Comparison of ENCODE assay signal across 7 cellular contexts in the genomic region with DNA sequence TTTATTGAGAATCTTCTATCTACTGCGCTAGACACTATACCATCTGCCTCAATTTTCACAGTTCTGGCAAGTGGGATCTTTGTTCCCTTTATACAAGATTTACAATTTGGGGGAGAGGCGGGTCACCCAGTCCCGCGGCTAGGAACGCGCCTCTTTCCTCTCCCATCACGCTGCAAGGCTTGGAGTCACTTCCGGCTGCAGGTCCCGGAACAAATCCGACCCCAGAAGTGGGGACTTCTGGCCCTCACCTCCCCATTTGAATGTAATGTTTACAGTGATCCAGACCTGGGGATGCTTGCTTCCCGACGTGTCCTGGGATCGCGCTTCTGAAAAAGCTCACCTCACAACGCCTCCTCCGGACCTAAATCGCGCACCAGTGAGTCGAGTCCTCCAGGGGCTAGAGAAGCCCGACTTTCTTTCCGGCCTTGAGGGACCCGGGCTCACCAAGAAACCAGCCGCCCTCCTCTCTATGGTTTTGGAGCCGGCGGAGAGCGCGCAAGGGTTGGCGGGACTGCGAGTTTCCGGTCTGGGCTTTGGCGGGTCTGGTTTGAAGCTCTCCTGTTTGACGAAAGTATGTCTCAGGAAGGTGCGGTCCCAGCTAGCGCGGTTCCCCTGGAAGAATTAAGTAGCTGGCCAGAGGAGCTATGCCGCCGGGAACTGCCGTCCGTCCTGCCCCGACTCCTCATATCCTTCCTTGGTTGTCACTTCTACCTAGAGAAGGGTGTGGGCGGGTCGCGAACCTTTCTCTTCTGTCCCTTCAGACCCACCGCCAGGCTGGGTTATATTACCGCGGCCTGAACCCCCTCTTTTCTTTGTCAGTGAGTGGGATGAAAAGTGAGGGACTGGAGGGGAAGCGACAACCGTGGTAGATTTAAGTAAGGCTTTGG.
DNase-seq lines count a peak whose midpoint lies in the region; ATAC-seq and TF ChIP-seq lines count a peak whose summit lies in the region.

A gene (minus strand): TSS at position 378 of the 887 bp plus-strand sequence. CDS start 1,212 bp downstream, outside the sequence.

- TF ChIP-seq CTCF in astrocyte of the spinal cord (IDR thresholded peaks at IDR 0.05; ENCODE audit: low read depth, low read length) (no peak), retinal pigment epithelial cell (conservative IDR thresholded peaks at IDR 0.05; ENCODE audit: low read depth, low read length) (peak; percentile 2)

- H3K4me3 ChIP-seq in astrocyte of the spinal cord (ENCODE audit: low read depth, low read length) (peak within 1 kb of the TSS; percentile 89), retinal pigment epithelial cell (ENCODE audit: low read length) (peak within 1 kb of the TSS; percentile 96)

- in situ Hi-C loops in astrocyte of the spinal cord (cut with HindIII; ENCODE audit: low sequenced_read_pairs) = no loop called here

- peak; percentile 96 to 98 for DNase-seq in NCI-H2081 (lab: John Stamatoyannopoulos, UW)
- DNase-seq in T1000 (lab: John Stamatoyannopoulos, UW) = peak; percentile 79
- DNase-seq in astrocyte of the spinal cord (ENCODE audit: low read depth, low spot score) = peak; percentile 98
- peak; percentile 66 to 96 (median 89) for DNase-seq in hypothalamus (lab: John Stamatoyannopoulos, UW)
- DNase-seq in retinal pigment epithelial cell (ENCODE audit: low read depth) = peak; percentile 84

- peak; percentile 74 for ATAC-seq in GM18508 (IDR thresholded peaks at IDR 0.05; ENCODE audit: insufficient read depth, unreplicated experiment)
- ATAC-seq in HG03025 (IDR thresholded peaks at IDR 0.05; ENCODE audit: low FRiP score, unreplicated experiment) = peak; percentile 97

Comparison
In these comparisons a context has a peak if more than half of its experiments do, and no peak if none do; other contexts are left out.
1. Peak in every context shown above with its lines: DNase-seq, ATAC-seq and H3K4me3 ChIP-seq.